Comparison of ENCODE assay signal across 1 cellular context in genomic region chr18:42976869-42977268, GRCh38.
TF ChIP-seq lines count a peak whose summit lies in the region.

No MANE protein-coding gene starts in this region.

TF ChIP-seq in GM12878, 131 proteins besides CTCF, POLR2A, EP300 and RAD21:
- no peak for TF ChIP-seq ZBTB33 (IDR thresholded peaks at IDR 0.05)
- TF ChIP-seq, protein P1, sequence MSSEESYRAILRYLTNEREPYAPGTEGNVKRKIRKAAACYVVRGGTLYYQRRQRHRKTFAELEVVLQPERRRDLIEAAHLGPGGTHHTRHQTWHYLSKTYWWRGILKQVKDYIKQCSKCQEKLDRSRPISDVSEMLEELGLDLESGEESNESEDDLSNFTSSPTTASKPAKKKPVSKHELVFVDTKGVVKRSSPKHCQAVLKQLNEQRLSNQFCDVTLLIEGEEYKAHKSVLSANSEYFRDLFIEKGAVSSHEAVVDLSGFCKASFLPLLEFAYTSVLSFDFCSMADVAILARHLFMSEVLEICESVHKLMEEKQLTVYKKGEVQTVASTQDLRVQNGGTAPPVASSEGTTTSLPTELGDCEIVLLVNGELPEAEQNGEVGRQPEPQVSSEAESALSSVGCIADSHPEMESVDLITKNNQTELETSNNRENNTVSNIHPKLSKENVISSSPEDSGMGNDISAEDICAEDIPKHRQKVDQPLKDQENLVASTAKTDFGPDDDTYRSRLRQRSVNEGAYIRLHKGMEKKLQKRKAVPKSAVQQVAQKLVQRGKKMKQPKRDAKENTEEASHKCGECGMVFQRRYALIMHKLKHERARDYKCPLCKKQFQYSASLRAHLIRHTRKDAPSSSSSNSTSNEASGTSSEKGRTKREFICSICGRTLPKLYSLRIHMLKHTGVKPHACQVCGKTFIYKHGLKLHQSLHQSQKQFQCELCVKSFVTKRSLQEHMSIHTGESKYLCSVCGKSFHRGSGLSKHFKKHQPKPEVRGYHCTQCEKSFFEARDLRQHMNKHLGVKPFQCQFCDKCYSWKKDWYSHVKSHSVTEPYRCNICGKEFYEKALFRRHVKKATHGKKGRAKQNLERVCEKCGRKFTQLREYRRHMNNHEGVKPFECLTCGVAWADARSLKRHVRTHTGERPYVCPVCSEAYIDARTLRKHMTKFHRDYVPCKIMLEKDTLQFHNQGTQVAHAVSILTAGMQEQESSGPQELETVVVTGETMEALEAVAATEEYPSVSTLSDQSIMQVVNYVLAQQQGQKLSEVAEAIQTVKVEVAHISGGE (CRISPR knock-in tag; IDR thresholded peaks at IDR 0.05): no peak
- TF ChIP-seq ZNF24 (IDR thresholded peaks at IDR 0.05): no peak
- TF ChIP-seq MEF2A (IDR thresholded peaks at IDR 0.05; ENCODE audit: insufficient read depth, low read depth, low read length): no peak
- no peak for TF ChIP-seq TCF12 (IDR thresholded peaks at IDR 0.05; ENCODE audit: low read depth, low read length)
- TF ChIP-seq RBBP5 (conservative IDR thresholded peaks at IDR 0.05): no peak
- TF ChIP-seq, protein P2, sequence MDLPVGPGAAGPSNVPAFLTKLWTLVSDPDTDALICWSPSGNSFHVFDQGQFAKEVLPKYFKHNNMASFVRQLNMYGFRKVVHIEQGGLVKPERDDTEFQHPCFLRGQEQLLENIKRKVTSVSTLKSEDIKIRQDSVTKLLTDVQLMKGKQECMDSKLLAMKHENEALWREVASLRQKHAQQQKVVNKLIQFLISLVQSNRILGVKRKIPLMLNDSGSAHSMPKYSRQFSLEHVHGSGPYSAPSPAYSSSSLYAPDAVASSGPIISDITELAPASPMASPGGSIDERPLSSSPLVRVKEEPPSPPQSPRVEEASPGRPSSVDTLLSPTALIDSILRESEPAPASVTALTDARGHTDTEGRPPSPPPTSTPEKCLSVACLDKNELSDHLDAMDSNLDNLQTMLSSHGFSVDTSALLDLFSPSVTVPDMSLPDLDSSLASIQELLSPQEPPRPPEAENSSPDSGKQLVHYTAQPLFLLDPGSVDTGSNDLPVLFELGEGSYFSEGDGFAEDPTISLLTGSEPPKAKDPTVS (IDR thresholded peaks at IDR 0.05; ENCODE audit: low read depth, low read length): no peak
- no peak for TF ChIP-seq PAX8 (IDR thresholded peaks at IDR 0.05)
- no peak for TF ChIP-seq POU2F2 (IDR thresholded peaks at IDR 0.05; ENCODE audit: borderline replicate concordance, low read depth, low read length)
